34 cellular contexts compared by ENCODE assay signal in the genomic region with DNA sequence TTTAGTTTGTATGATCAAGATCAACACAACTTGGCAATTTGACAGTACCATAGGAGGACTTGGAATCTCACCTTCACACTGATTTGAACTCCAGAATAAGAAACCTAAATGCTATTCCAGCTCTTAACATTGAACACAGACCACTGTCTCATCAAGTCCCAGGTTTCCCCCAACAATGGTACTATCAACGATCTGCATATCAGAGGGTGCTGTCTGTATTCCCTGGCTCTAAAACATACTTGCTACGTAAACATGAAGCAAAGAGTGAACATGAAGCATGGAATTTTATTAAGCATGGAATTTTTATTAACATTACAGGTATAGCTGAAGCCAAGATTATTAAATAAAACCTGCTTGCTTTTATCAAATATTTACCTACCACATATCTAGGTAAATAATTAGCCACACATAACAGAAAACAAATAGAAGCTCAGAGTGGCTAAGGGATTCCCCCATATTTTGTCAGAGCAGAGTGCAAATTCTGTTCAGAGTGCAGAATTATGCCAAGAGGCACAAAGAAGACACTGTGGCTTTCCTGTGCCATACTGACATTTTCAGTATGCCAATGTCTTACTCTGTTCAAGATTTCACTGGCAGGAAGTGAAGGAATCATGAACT. TPM values are rescaled to one million over a fixed set of nuclear protein-coding genes. Genes with fewer than 3 reads are reported as not detected.
"Had no signal": no experiment of that assay in that cellular context is flagged by ENCODE, and none has a peak within 500 bp of the region (broad histone marks: within the 10 kb centered on the region; RNA-seq: fewer than 3 reads in every experiment).

No MANE protein-coding gene starts in this region.

- H3K36me3 ChIP-seq: esophagus muscularis mucosa, gastroesophageal sphincter, heart left ventricle, left ventricle myocardium inferior, lower lobe of right lung, neutrophil, spleen, tibial artery had no signal

- H3K4me3 ChIP-seq: coronary artery, esophagus muscularis mucosa, gastroesophageal sphincter, heart left ventricle, hepatocyte, left ventricle myocardium inferior, lower lobe of right lung, psoas muscle, skin epidermis, spleen, testis, tibial artery had no signal

- H3K4me3 Mint-ChIP-seq: naive thymus-derived CD8-positive, alpha-beta T cell; stimulated activated memory B cell treated with anti-CD40 and anti-IgM and Interleukin-4, amounts not matched to agents 10 μg/mL and 1 μg/mL and 100 μg/mL, for 72 hours; type B pancreatic cell had no signal

- H3K4me2 ChIP-seq: hepatocyte had no signal

- H3K27me3 Mint-ChIP-seq: type B pancreatic cell had no signal

- H3K27me3 ChIP-seq: esophagus muscularis mucosa, gastroesophageal sphincter, heart left ventricle, hepatocyte, neutrophil, spleen, testis, tibial artery had no signal

- H3K27ac ChIP-seq: coronary artery, esophagus muscularis mucosa, foreskin keratinocyte, gastroesophageal sphincter, heart left ventricle, hepatocyte, left ventricle myocardium inferior, lower lobe of right lung, neutrophil, psoas muscle, skin epidermis, spleen, testis, tibial artery had no signal

- H3K4me1 ChIP-seq: foreskin keratinocyte, gastroesophageal sphincter, left ventricle myocardium inferior, lower lobe of right lung, psoas muscle, testis, tibial artery had no signal

- FAIRE-seq: endothelial cell of umbilical vein had no signal

- DNase-seq: dermis blood vessel endothelial cell; effector memory CD4-positive, alpha-beta T cell; foreskin keratinocyte; heart left ventricle; left cardiac atrium; left ventricle myocardium inferior; lower lobe of right lung; naive thymus-derived CD8-positive, alpha-beta T cell; posterior cingulate gyrus; psoas muscle; right cardiac atrium; spleen; stimulated activated CD4-positive, alpha-beta T cell treated with anti-CD3 and anti-CD28 coated beads, Interleukin-4, amount 100 ng/mL, for 4 hours; stimulated activated naive CD8-positive, alpha-beta T cell treated with anti-CD3 and anti-CD28 coated beads, Interleukin-15, Interleukin-2, amounts not matched to agents 100 U/mL and 50 U/mL, for 24 hours; substantia nigra; testis; tibial artery had no signal

- H3K9me3 Mint-ChIP-seq: naive thymus-derived CD8-positive, alpha-beta T cell; stimulated activated memory B cell treated with anti-CD40 and anti-IgM and Interleukin-4, amounts not matched to agents 10 μg/mL and 1 μg/mL and 100 μg/mL, for 72 hours; type B pancreatic cell had no signal

- H3K27ac Mint-ChIP-seq: stimulated activated memory B cell treated with anti-CD40 and anti-IgM and Interleukin-4, amounts not matched to agents 10 μg/mL and 1 μg/mL and 100 μg/mL, for 72 hours; type B pancreatic cell had no signal

- H3K36me3 Mint-ChIP-seq: naive thymus-derived CD8-positive, alpha-beta T cell; stimulated activated memory B cell treated with anti-CD40 and anti-IgM and Interleukin-4, amounts not matched to agents 10 μg/mL and 1 μg/mL and 100 μg/mL, for 72 hours; type B pancreatic cell had no signal

- ATAC-seq: foreskin keratinocyte; gastroesophageal sphincter; heart left ventricle; left cardiac atrium; lower lobe of right lung; naive thymus-derived CD8-positive, alpha-beta T cell; psoas muscle; right cardiac atrium; stimulated activated memory B cell treated with anti-CD40 and anti-IgM and Interleukin-4, amounts not matched to agents 10 μg/mL and 1 μg/mL and 100 μg/mL, for 72 hours; stimulated activated naive CD8-positive, alpha-beta T cell treated with anti-CD3 and anti-CD28 coated beads, Interleukin-15, Interleukin-2, amounts not matched to agents 100 U/mL and 50 U/mL, for 24 hours had no signal

- H3K4me1 Mint-ChIP-seq: stimulated activated memory B cell treated with anti-CD40 and anti-IgM and Interleukin-4, amounts not matched to agents 10 μg/mL and 1 μg/mL and 100 μg/mL, for 72 hours had no signal

- H3K79me2 ChIP-seq: hepatocyte had no signal

- H3K9me3 ChIP-seq: esophagus muscularis mucosa, gastroesophageal sphincter, heart left ventricle, left ventricle myocardium inferior, lower lobe of right lung, neutrophil, psoas muscle, spleen, testis, tibial artery had no signal

- H2AFZ ChIP-seq: hepatocyte had no signal

RNA-seq across cellular contexts. Expression of a gene that starts 40.7 kb away (rescaled TPM):
- total RNA-seq: dermis blood vessel endothelial cell; endothelial cell of umbilical vein; epithelial cell of proximal tubule; esophagus muscularis mucosa; fibroblast of lung; foreskin keratinocyte; gastroesophageal sphincter; heart left ventricle; hepatocyte; kidney epithelial cell; left cardiac atrium; left ventricle myocardium inferior; lower lobe of right lung; mesenteric fat pad; myocyte; naive thymus-derived CD8-positive, alpha-beta T cell; osteocyte; psoas muscle; renal cortical epithelial cell; right cardiac atrium; spleen had no signal
- polyA plus RNA-seq: endothelial cell of umbilical vein; fibroblast of lung; foreskin keratinocyte; heart left ventricle; hepatocyte; naive thymus-derived CD8-positive, alpha-beta T cell; neural cell; right cardiac atrium had no signal
